16 cellular contexts compared by ENCODE assay signal in genomic region chr10:26879744-26880143, GRCh38. TPM values are rescaled to one million over a fixed set of nuclear protein-coding genes. Genes with fewer than 3 reads are reported as not detected.
DNase-seq lines count a peak whose midpoint lies in the region; ATAC-seq, FAIRE-seq and TF ChIP-seq lines count a peak whose summit lies in the region.
"Had no signal": no experiment of that assay in that cellular context is flagged by ENCODE, and none has a peak within 500 bp of the region (broad histone marks: within the 10 kb centered on the region; RNA-seq: fewer than 3 reads in every experiment).

No MANE protein-coding gene starts in this region.

- peaks cover 10% of the 10 kb centered on the region for H3K4me1 Mint-ChIP-seq in HFFc6 (ENCODE audit: low read depth)
- H3K4me1 Mint-ChIP-seq: nephron, WTC11 had no signal

- no peak for TF ChIP-seq POLR2A in body of pancreas (IDR thresholded peaks at IDR 0.05)

- H3K27me3 ChIP-seq in body of pancreas (peaks cover 0 to 4% of the 10 kb centered on the region in 2 donors), small intestine (ENCODE audit: control insufficient read depth in 2 of 2, insufficient read depth in 2 of 2, low read length in 2 of 2) (no peaks in the 10 kb centered on the region)
- H3K27me3 ChIP-seq: vagina had no signal

- peak; percentile 85 for ATAC-seq in body of pancreas
- no peak for ATAC-seq in HG03135 (IDR thresholded peaks at IDR 0.05; ENCODE audit: unreplicated experiment)
- ATAC-seq: WTC11 had no signal

- H3K4me3 Mint-ChIP-seq in HFFc6, result no peak overlapping the region
- H3K4me3 Mint-ChIP-seq: nephron, WTC11 had no signal

- DNase-seq in NCI-H82 (lab: John Stamatoyannopoulos, UW) (peak; percentile 2), NCI-H82 treated with DMSO at 0.1 percent for 48 hours (lab: John Stamatoyannopoulos, UW; ENCODE audit: unreplicated experiment) (no peak), NCI-H146 (lab: John Stamatoyannopoulos, UW) (peak; percentile 60), body of pancreas (peak; percentile 62 to 81 (median 70)), small intestine (peak; percentile 74), CD1c-positive myeloid dendritic cell (ENCODE audit: extremely low spot score) (no peak), HFFc6 (no peak)
- DNase-seq: cortex of kidney, NCI-H1694 had no signal

- no peak for FAIRE-seq in small intestine (lab: Jason Lieb, UNC)
- FAIRE-seq: islet of Langerhans had no signal

- H3K4me3 ChIP-seq in body of pancreas (no peak overlapping the region), small intestine (ENCODE audit: low read depth in 1 of 2, low read length in 2 of 2) (no peak overlapping the region)
- H3K4me3 ChIP-seq: SJSA1, skin epidermis, vagina had no signal

- H3K4me1 ChIP-seq in body of pancreas (peaks cover 8% of the 10 kb centered on the region), small intestine (ENCODE audit: control insufficient read depth in 2 of 2, insufficient read depth in 1 of 2, low read depth in 1 of 2, low read length in 1 of 2) (no peaks in the 10 kb centered on the region)
- H3K4me1 ChIP-seq: SJSA1, vagina had no signal

- H3K27me3 Mint-ChIP-seq in HFFc6 (ENCODE audit: insufficient read depth), result peaks cover 14% of the 10 kb centered on the region

- H3K36me3 ChIP-seq in body of pancreas (replicated peaks in 1 of 2; ENCODE audit: insufficient read depth in 1 of 2, low read depth in 2 of 2) (no peaks in the 10 kb centered on the region), small intestine (ENCODE audit: control insufficient read depth in 2 of 2, insufficient read depth in 2 of 2, low read length in 2 of 2) (no peaks in the 10 kb centered on the region)
- H3K36me3 ChIP-seq: SJSA1, vagina had no signal

- no peaks in the 10 kb centered on the region for H3K9me3 ChIP-seq in body of pancreas
- H3K9me3 ChIP-seq in small intestine (ENCODE audit: control insufficient read depth, low read depth), result no peaks in the 10 kb centered on the region
- H3K9me3 ChIP-seq: SJSA1, vagina had no signal

- TF ChIP-seq CTCF in body of pancreas (IDR thresholded peaks at IDR 0.05) (no peak), HFFc6 (IDR thresholded peaks at IDR 0.05) (no peak)

- H3K27ac ChIP-seq in body of pancreas, result no peak overlapping the region
- H3K27ac ChIP-seq in small intestine (ENCODE audit: low read depth in 1 of 2, low read length in 1 of 2), result no peak overlapping the region
- H3K27ac ChIP-seq: SJSA1, skin epidermis, vagina had no signal

- no peak overlapping the region for H3K27ac Mint-ChIP-seq in HFFc6
- H3K27ac Mint-ChIP-seq: nephron, WTC11 had no signal

- WGBS in body of pancreas, 2 donors, result 19 to 21% methylated on average over 5 of the region's 5 CpGs
- WGBS in small intestine, 3 donors, result 15 to 43% (median 23%) methylated on average over 5 of the region's 5 CpGs

- intact Hi-C loops in body of pancreas (cut with DNase I), result loop anchor here (5.0 kb wide), 1 partner anchor 152 kb away; no protein-coding TSS in a partner anchor

- H3K9me3 Mint-ChIP-seq in HFFc6, result no peaks in the 10 kb centered on the region
- H3K9me3 Mint-ChIP-seq: nephron, WTC11 had no signal

- no peaks in the 10 kb centered on the region for H3K36me3 Mint-ChIP-seq in HFFc6 (ENCODE audit: low read depth)
- H3K36me3 Mint-ChIP-seq: WTC11 had no signal

RNA-seq across cellular contexts. Expression of gene ABI1, which starts 19.0 kb away (rescaled TPM):
- total RNA-seq in body of pancreas, result 10 to 100 TPM; 13.5 to 24.9 TPM
- 10 to 100 TPM; 25.5 to 44.3 (median 32.4) TPM for polyA plus RNA-seq in small intestine
- 10 to 100 TPM; 48.0 to 56.5 (median 53.3) TPM for total RNA-seq in HFFc6 (2021; fragmentation: NEBNext Ultra II Directional; extraction: Animal tissue kit (Norgen Biotek cat#: 25700))

Comparison
In these comparisons a context has a peak if more than half of its experiments do, and no peak if none do; other contexts are left out.
1. DNase-seq: peak in NCI-H82 (single experiment), NCI-H146 (single experiment), body of pancreas (4 of 4) and small intestine (single experiment); none in NCI-H82 treated with DMSO at 0.1 percent for 48 hours (single experiment), CD1c-positive myeloid dendritic cell (single experiment) and HFFc6 (single experiment).